ENCODE assay signal across 15 cellular contexts in the genomic region with DNA sequence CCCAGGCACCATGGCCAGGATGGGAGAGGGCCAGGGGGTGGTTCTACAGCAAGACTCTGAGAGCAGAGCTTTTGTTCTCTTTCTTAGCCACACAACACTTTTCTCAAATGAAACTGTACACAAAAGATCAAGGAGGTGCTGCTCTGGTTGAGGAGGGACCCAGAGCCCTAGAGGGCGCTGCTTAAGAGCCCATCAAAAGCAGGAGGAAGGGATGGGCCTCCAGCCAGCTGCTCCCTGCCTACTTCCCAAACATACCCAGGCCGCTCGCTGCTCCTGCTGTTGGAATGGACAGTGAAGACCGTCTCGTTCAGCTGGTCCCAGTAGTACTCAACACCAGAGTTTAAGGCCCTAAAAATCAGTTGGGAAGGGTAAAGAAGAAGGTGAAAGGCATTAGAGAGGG. TPM values are rescaled to one million over a fixed set of nuclear protein-coding genes. Genes with fewer than 3 reads are reported as not detected.
DNase-seq lines count a peak whose midpoint lies in the region; ATAC-seq, FAIRE-seq and TF ChIP-seq lines count a peak whose summit lies in the region.
"Had no signal": no experiment of that assay in that cellular context is flagged by ENCODE, and none has a peak within 500 bp of the region (broad histone marks: within the 10 kb centered on the region; RNA-seq: fewer than 3 reads in every experiment).

No MANE protein-coding gene starts in this region.

- no peak overlapping the region for H2AFZ ChIP-seq in OCI-LY1 (ENCODE audit: low read length)
- H2AFZ ChIP-seq in endothelial cell of umbilical vein (ENCODE audit: low read depth, low read length), result no peak overlapping the region
- H2AFZ ChIP-seq: GM23248 had no signal

- ATAC-seq in activated naive CD8-positive, alpha-beta T cell treated with anti-CD3 and anti-CD28 coated beads, Interleukin-2, amount 50 U/mL, for 24 hours, result no peak
- ATAC-seq: activated CD4-positive, CD25-positive, alpha-beta regulatory T cell treated with anti-CD3 and anti-CD28 coated beads, Interleukin-2, amount 50 U/mL, for 24 hours; heart left ventricle; sciatic nerve had no signal

- no peaks in the 10 kb centered on the region for H3K9me1 ChIP-seq in endothelial cell of umbilical vein (replicated peaks; ENCODE audit: control insufficient read depth, extremely low read depth, insufficient read depth, low read length)

- H3K4me2 ChIP-seq in OCI-LY1 (ENCODE audit: low read length) (no peak overlapping the region), endothelial cell of umbilical vein (ENCODE audit: insufficient read depth, low read length) (no peak overlapping the region)

- TF ChIP-seq CTCF in OCI-LY1 (IDR thresholded peaks at IDR 0.05; ENCODE audit: low read length) (peak; percentile 35; the same call in 1 of the 2 replicates), endothelial cell of umbilical vein (IDR thresholded peaks at IDR 0.05; ENCODE audit: extremely low read depth in 1 of 2, insufficient read depth in 1 of 2, low read depth in 1 of 2, low read length in 2 of 2) (peak in 1 of 2 donors; percentile 8)

- no peaks in the 10 kb centered on the region for H3F3A ChIP-seq in OCI-LY1 (ENCODE audit: insufficient read depth, low read length)

- CTCF ChIA-PET in endothelial cell of umbilical vein (lab: Charles Lee), result interaction anchor here (1.2 to 2.1 kb wide), 6 partner anchors 10 to 126 kb away, joined by 3 to 11 read pairs (median 4); partner anchors contain the start of gene CHRM4

- H3K4me1 ChIP-seq in OCI-LY1 (ENCODE audit: insufficient read depth, low read length, severe bottlenecking) (no peaks in the 10 kb centered on the region), endothelial cell of umbilical vein (ENCODE audit: control insufficient read depth, extremely low read depth, insufficient read depth, low read length) (no peaks in the 10 kb centered on the region), small intestine (ENCODE audit: control insufficient read depth in 2 of 2, insufficient read depth in 1 of 2, low read depth in 1 of 2, low read length in 1 of 2) (peaks cover 0 to 2% of the 10 kb centered on the region in 2 donors)

- H3K27ac Mint-ChIP-seq in activated naive CD8-positive, alpha-beta T cell treated with anti-CD3 and anti-CD28 coated beads, Interleukin-2, amount 50 U/mL, for 24 hours, result no peak overlapping the region
- no peak overlapping the region for H3K27ac Mint-ChIP-seq in activated T-cell treated with anti-CD3 and anti-CD28 coated beads, Interleukin-2, amount 50 U/mL, for 24 hours
- H3K27ac Mint-ChIP-seq: mesothelial cell of epicardium had no signal

- POLR2A ChIA-PET in endothelial cell of umbilical vein (lab: Charles Lee), result no interaction called here

- H4K20me1 ChIP-seq in OCI-LY1 (ENCODE audit: insufficient read depth, low read length), result no peaks in the 10 kb centered on the region
- no peaks in the 10 kb centered on the region for H4K20me1 ChIP-seq in endothelial cell of umbilical vein (replicated peaks; ENCODE audit: control insufficient read depth, extremely low read depth, insufficient read depth, low read length)

- H3K9me2 ChIP-seq in OCI-LY1 (ENCODE audit: low read depth, low read length), result no peaks in the 10 kb centered on the region

- no peak overlapping the region for H3K27ac ChIP-seq in OCI-LY1 (ENCODE audit: low read depth, low read length, poor library complexity, severe bottlenecking)
- H3K27ac ChIP-seq in endothelial cell of umbilical vein (ENCODE audit: insufficient read depth, low read depth, low read length), result no peak overlapping the region
- H3K27ac ChIP-seq in small intestine (ENCODE audit: low read depth in 1 of 2, low read length in 1 of 2), result no peak overlapping the region
- H3K27ac ChIP-seq: GM23248, heart left ventricle had no signal

- no peaks in the 10 kb centered on the region for H3K27me3 Mint-ChIP-seq in activated naive CD8-positive, alpha-beta T cell treated with anti-CD3 and anti-CD28 coated beads, Interleukin-2, amount 50 U/mL, for 24 hours
- no peaks in the 10 kb centered on the region for H3K27me3 Mint-ChIP-seq in activated T-cell treated with anti-CD3 and anti-CD28 coated beads, Interleukin-2, amount 50 U/mL, for 24 hours

- peaks cover 13% of the 10 kb centered on the region for H3K4me1 Mint-ChIP-seq in activated naive CD8-positive, alpha-beta T cell treated with anti-CD3 and anti-CD28 coated beads, Interleukin-2, amount 50 U/mL, for 24 hours
- H3K4me1 Mint-ChIP-seq in activated T-cell treated with anti-CD3 and anti-CD28 coated beads, Interleukin-2, amount 50 U/mL, for 24 hours (ENCODE audit: low read depth), result peaks cover 13% of the 10 kb centered on the region
- H3K4me1 Mint-ChIP-seq: mesothelial cell of epicardium had no signal

- H3K9me3 Mint-ChIP-seq in activated naive CD8-positive, alpha-beta T cell treated with anti-CD3 and anti-CD28 coated beads, Interleukin-2, amount 50 U/mL, for 24 hours, result no peaks in the 10 kb centered on the region
- no peaks in the 10 kb centered on the region for H3K9me3 Mint-ChIP-seq in activated T-cell treated with anti-CD3 and anti-CD28 coated beads, Interleukin-2, amount 50 U/mL, for 24 hours
- H3K9me3 Mint-ChIP-seq: mesothelial cell of epicardium had no signal

- H3K4me3 ChIP-seq in OCI-LY1 (ENCODE audit: low read depth, low read length, poor library complexity, severe bottlenecking), result no peak overlapping the region
- no peak overlapping the region for H3K4me3 ChIP-seq in endothelial cell of umbilical vein (replicated peaks in 1 of 3; ENCODE audit: insufficient read depth in 1 of 3, low read depth in 1 of 3, low read length in 3 of 3)
- no peak overlapping the region for H3K4me3 ChIP-seq in small intestine (ENCODE audit: low read depth in 1 of 2, low read length in 2 of 2)
- H3K4me3 ChIP-seq: GM23248, heart left ventricle had no signal

- peaks cover 23% of the 10 kb centered on the region for H3K36me3 Mint-ChIP-seq in activated naive CD8-positive, alpha-beta T cell treated with anti-CD3 and anti-CD28 coated beads, Interleukin-2, amount 50 U/mL, for 24 hours (ENCODE audit: low read depth)
- H3K36me3 Mint-ChIP-seq in activated T-cell treated with anti-CD3 and anti-CD28 coated beads, Interleukin-2, amount 50 U/mL, for 24 hours (ENCODE audit: low read depth), result peaks cover 72% of the 10 kb centered on the region

- H3K9ac ChIP-seq in OCI-LY1 (ENCODE audit: low read length) (no peak overlapping the region), endothelial cell of umbilical vein (replicated peaks; ENCODE audit: extremely low read depth, insufficient read depth, low read length) (no peak overlapping the region)
- H3K9ac ChIP-seq: GM23248 had no signal

- dilution Hi-C loops in endothelial cell of umbilical vein (cut with MboI; ENCODE audit: extremely low pct_ligation_motif_present, low sequenced_read_pairs), result no loop called here

- peaks cover 25% of the 10 kb centered on the region; the same call in 1 of the 2 replicates for H3K36me3 ChIP-seq in OCI-LY1 (ENCODE audit: insufficient read depth, low read length)
- peaks cover 3 to 15% of the 10 kb centered on the region in 2 experiments for H3K36me3 ChIP-seq in endothelial cell of umbilical vein (ENCODE audit: control insufficient read depth in 2 of 2, extremely low read depth in 1 of 2, insufficient read depth in 2 of 2, low read length in 2 of 2)
- peaks cover 17 to 24% of the 10 kb centered on the region in 2 donors for H3K36me3 ChIP-seq in small intestine (ENCODE audit: control insufficient read depth in 2 of 2, insufficient read depth in 2 of 2, low read length in 2 of 2)

- H3K27me3 ChIP-seq in OCI-LY1 (ENCODE audit: insufficient read depth, low read length) (no peaks in the 10 kb centered on the region), endothelial cell of umbilical vein (ENCODE audit: control insufficient read depth in 2 of 2, insufficient read depth in 2 of 2, low read length in 2 of 2) (no peaks in the 10 kb centered on the region), small intestine (ENCODE audit: control insufficient read depth in 2 of 2, insufficient read depth in 2 of 2, low read length in 2 of 2) (no peaks in the 10 kb centered on the region)
- H3K27me3 ChIP-seq: heart left ventricle had no signal

- DNase-seq in NCI-H2081 (lab: John Stamatoyannopoulos, UW) (peak; percentile 42 to 65), NCI-H2081 treated with DMSO at 0.1 percent for 48 hours (lab: John Stamatoyannopoulos, UW) (no peak), endothelial cell of umbilical vein (ENCODE audit: low read depth, low spot score) (no peak), small intestine (peak; percentile 30), HCEC 1CT (no peak)
- no peak for DNase-seq in activated naive CD8-positive, alpha-beta T cell treated with anti-CD3 and anti-CD28 coated beads, Interleukin-2, amount 50 U/mL, for 24 hours
- DNase-seq in activated T-cell treated with anti-CD3 and anti-CD28 coated beads, Interleukin-2, amount 50 U/mL, for 24 hours, result no peak
- DNase-seq: cerebellar nuclear complex, GM23248 had no signal

- H3K9me3 ChIP-seq in OCI-LY1 (ENCODE audit: low read length) (no peaks in the 10 kb centered on the region), endothelial cell of umbilical vein (replicated peaks; ENCODE audit: control insufficient read depth, insufficient read depth, low read length) (no peaks in the 10 kb centered on the region), small intestine (ENCODE audit: control insufficient read depth, low read depth) (no peaks in the 10 kb centered on the region)
- H3K9me3 ChIP-seq: heart left ventricle had no signal

- no peaks in the 10 kb centered on the region for H3K79me2 ChIP-seq in OCI-LY1 (ENCODE audit: insufficient read depth, low read length)
- H3K79me2 ChIP-seq in endothelial cell of umbilical vein (ENCODE audit: control insufficient read depth, insufficient read depth, low read length), result no peaks in the 10 kb centered on the region

- no peak overlapping the region for H3K4me3 Mint-ChIP-seq in activated naive CD8-positive, alpha-beta T cell treated with anti-CD3 and anti-CD28 coated beads, Interleukin-2, amount 50 U/mL, for 24 hours
- no peak overlapping the region for H3K4me3 Mint-ChIP-seq in activated T-cell treated with anti-CD3 and anti-CD28 coated beads, Interleukin-2, amount 50 U/mL, for 24 hours
- H3K4me3 Mint-ChIP-seq: mesothelial cell of epicardium had no signal

- TF ChIP-seq POLR2A in endothelial cell of umbilical vein (IDR thresholded peaks at IDR 0.05; ENCODE audit: low read depth, low read length), result no peak

- 72 to 83% (median 74%) methylated on average over 5 of the region's 5 CpGs for WGBS in small intestine, 3 donors

- peak; percentile 42 for FAIRE-seq in endothelial cell of umbilical vein (lab: Jason Lieb, UNC)
- no peak for FAIRE-seq in small intestine (lab: Jason Lieb, UNC)

- BruUV-seq in endothelial cell of umbilical vein (replicated peaks; lab: Mats Ljungman, UMichigan), result no TSS peak

- intact Hi-C loops in endothelial cell of umbilical vein (cut with micrococcal nuclease), result no loop called here

RNA-seq across cellular contexts. Expression of gene CHRM4, which starts 18.4 kb away (rescaled TPM):
- total RNA-seq in endothelial cell of umbilical vein, result 0.22 TPM in 1 of 2 replicates, not detected in the other
- polyA plus RNA-seq in endothelial cell of umbilical vein, result 0.04 and 0.13 TPM in 2 replicates
- polyA plus RNA-seq in endothelial cell of umbilical vein (2011; cell fraction: cytosol; rRNA removed), result 0.05 and 0.13 TPM in 2 replicates
- polyA plus RNA-seq in endothelial cell of umbilical vein (2011; cell fraction: nucleus; rRNA removed), result 0.29 and 0.38 TPM in 2 replicates
- polyA plus RNA-seq in endothelial cell of umbilical vein (2012), result 0.21 and 0.27 TPM in 2 replicates
- polyA minus RNA-seq in endothelial cell of umbilical vein, result 0.19 TPM in 1 of 2 replicates, not detected in the other
- not detected for polyA minus RNA-seq in endothelial cell of umbilical vein (2011; cell fraction: cytosol; rRNA and poly(A)+ RNA removed)
- 0.58 TPM in 1 of 2 replicates, not detected in the other for polyA minus RNA-seq in endothelial cell of umbilical vein (2011; cell fraction: nucleus; rRNA and poly(A)+ RNA removed)
- 1 to 10 TPM in 2 of 3 donors, not detected in 1; 3.1 to 7.8 TPM for polyA plus RNA-seq in small intestine
- total RNA-seq: GM23248, RPMI7951, sciatic nerve had no signal
- polyA plus RNA-seq: GM23248 had no signal

RNA-seq across cellular contexts. Expression of gene MDK, which starts 28.6 kb away (rescaled TPM):
- total RNA-seq in endothelial cell of umbilical vein, result 331 and 336 TPM in 2 replicates
- polyA plus RNA-seq in endothelial cell of umbilical vein (893 and 985 TPM in 2 replicates), small intestine (100 to 1,000 TPM; 206 to 356 (median 246) TPM)
- 1,084 and 1,357 TPM in 2 replicates for polyA plus RNA-seq in endothelial cell of umbilical vein (2011; cell fraction: cytosol; rRNA removed)
- polyA plus RNA-seq in endothelial cell of umbilical vein (2011; cell fraction: nucleus; rRNA removed), result 265 and 313 TPM in 2 replicates
- 568 and 909 TPM in 2 replicates for polyA plus RNA-seq in endothelial cell of umbilical vein (2012)
- 140 and 146 TPM in 2 replicates for polyA minus RNA-seq in endothelial cell of umbilical vein
- not detected for polyA minus RNA-seq in endothelial cell of umbilical vein (2011; cell fraction: cytosol; rRNA and poly(A)+ RNA removed)
- 15.5 and 33.7 TPM in 2 replicates for polyA minus RNA-seq in endothelial cell of umbilical vein (2011; cell fraction: nucleus; rRNA and poly(A)+ RNA removed)

Comparison
In these comparisons a context has a peak if more than half of its experiments do, and no peak if none do; other contexts are left out.
1. DNase-seq: peak in NCI-H2081 (2 of 2) and small intestine (single experiment); none in NCI-H2081 treated with DMSO at 0.1 percent for 48 hours (single experiment), endothelial cell of umbilical vein (single experiment), activated naive CD8-positive, alpha-beta T cell treated with anti-CD3 and anti-CD28 coated beads, Interleukin-2, amount 50 U/mL, for 24 hours (single experiment), HCEC 1CT (single experiment) and activated T-cell treated with anti-CD3 and anti-CD28 coated beads, Interleukin-2, amount 50 U/mL, for 24 hours (single experiment).